Comparison of ENCODE assay signal across 8 cellular contexts in genomic region chr10:28533571-28534304, GRCh38. TPM values are rescaled to one million over a fixed set of nuclear protein-coding genes. Genes with fewer than 3 reads are reported as not detected.
A peak's percentile ranks its signal among the peaks of the same experiment; 100 is the strongest.
DNase-seq lines count a peak whose midpoint lies in the region; ATAC-seq and TF ChIP-seq lines count a peak whose summit lies in the region.

No MANE protein-coding gene starts in this region.

- H3K4me1 Mint-ChIP-seq in MCF 10A (ENCODE audit: insufficient read depth, unreplicated experiment), result peaks cover 41% of the 10 kb centered on the region

- no peaks in the 10 kb centered on the region for H3K9me3 Mint-ChIP-seq in MCF 10A (ENCODE audit: unreplicated experiment)

- H3K36me3 Mint-ChIP-seq in MCF 10A (ENCODE audit: insufficient read depth, unreplicated experiment), result peaks cover 56% of the 10 kb centered on the region

- peak overlapping the region; percentile 97 for H3K27ac ChIP-seq in HUES6 (ENCODE audit: low read depth, low read length)
- peak overlapping the region; percentile 99 for H3K27ac ChIP-seq in VCaP
- H3K27ac ChIP-seq in iPS-20b (ENCODE audit: low read length), result peak overlapping the region; percentile 45
- peak overlapping the region; percentile 87 to 100 (median 99) for H3K27ac ChIP-seq in skin epidermis

- H3K27me3 ChIP-seq in HUES6 (ENCODE audit: control insufficient read depth, insufficient read depth, low read length), result no peaks in the 10 kb centered on the region
- no peaks in the 10 kb centered on the region for H3K27me3 ChIP-seq in iPS-20b (ENCODE audit: insufficient read depth, low read length)

- H3K4me3 Mint-ChIP-seq in MCF 10A (ENCODE audit: unreplicated experiment), result peak overlapping the region; percentile 97

- ATAC-seq in GM19372 (IDR thresholded peaks at IDR 0.05; ENCODE audit: low read depth, unreplicated experiment), result peak; percentile 9

- H3K36me3 ChIP-seq in HUES6 (ENCODE audit: control insufficient read depth, insufficient read depth, low read length) (peaks cover 49% of the 10 kb centered on the region), iPS-20b (ENCODE audit: insufficient read depth, low read depth, low read length) (peaks cover 47% of the 10 kb centered on the region)

- no peaks in the 10 kb centered on the region for H3K27me3 Mint-ChIP-seq in MCF 10A (ENCODE audit: insufficient read depth, unreplicated experiment)

- POLR2A ChIA-PET in MCF 10A (lab: Yijun Ruan, JAX), result interaction anchor here (0.6 to 2.1 kb wide), 5 partner anchors 11 to 60 kb away, joined by 3 to 8 read pairs (median 4); no protein-coding TSS in a partner anchor

- peak; percentile 4 for DNase-seq in AG09319 (ENCODE audit: extremely low read depth, low read depth)
- DNase-seq in MCF 10A (ENCODE audit: unreplicated experiment), result peak; percentile 51
- no peak for DNase-seq in foreskin melanocyte

- H3K4me3 ChIP-seq in HUES6 (ENCODE audit: low read depth, low read length), result peak overlapping the region; percentile 98
- H3K4me3 ChIP-seq in iPS-20b (ENCODE audit: low read length), result peak overlapping the region; percentile 99
- H3K4me3 ChIP-seq in skin epidermis, result peak overlapping the region; percentile 86 to 98 (median 90)

- no TSS peak for BruUV-seq in MCF 10A (replicated peaks; lab: Mats Ljungman, UMichigan)

- TF ChIP-seq CTCF in AG09319 (IDR thresholded peaks at IDR 0.05; ENCODE audit: low read depth, low read length) (no peak), VCaP (conservative IDR thresholded peaks at IDR 0.05) (no peak), MCF 10A (IDR thresholded peaks at IDR 0.05; ENCODE audit: unreplicated experiment) (no peak)

- peaks cover 9% of the 10 kb centered on the region for H3K4me1 ChIP-seq in HUES6 (ENCODE audit: control insufficient read depth, insufficient read depth, low read length)
- peaks cover 12% of the 10 kb centered on the region; the same call in 1 of the 2 replicates for H3K4me1 ChIP-seq in iPS-20b (ENCODE audit: insufficient read depth, low read length)

- H3K27ac Mint-ChIP-seq in MCF 10A (ENCODE audit: low read depth, unreplicated experiment), result peak overlapping the region; percentile 99

- H3K9ac ChIP-seq in HUES6 (ENCODE audit: low read length), result peak overlapping the region; percentile 99
- peak overlapping the region; percentile 96 for H3K9ac ChIP-seq in iPS-20b (ENCODE audit: low read depth, low read length)

- CTCF ChIA-PET in MCF 10A (lab: Yijun Ruan, JAX), result interaction anchor here (0.6 to 0.7 kb wide), 2 partner anchors 59 to 1017 kb away, joined by 3 to 4 read pairs; no protein-coding TSS in a partner anchor

- intact Hi-C loops in MCF 10A (cut with micrococcal nuclease), result loop anchor here (1.0 kb wide), 1 partner anchor 101 kb away; no protein-coding TSS in a partner anchor

- H3K9me3 ChIP-seq in HUES6 (ENCODE audit: control insufficient read depth, insufficient read depth, low read depth, low read length) (no peaks in the 10 kb centered on the region), iPS-20b (ENCODE audit: insufficient read depth, low read depth, low read length) (no peaks in the 10 kb centered on the region)

RNA-seq across cellular contexts. Expression of gene WAC, which starts 0.8 kb away (rescaled TPM):
- total RNA-seq in MCF 10A (2022), result 151 and 155 TPM in 2 replicates

Comparison
In these comparisons a context has a peak if more than half of its experiments do, and no peak if none do; other contexts are left out.
1. H3K27ac ChIP-seq: peak in every context shown above with its lines; median percentile 99 in VCaP; 99 in skin epidermis; 97 in HUES6; 45 in iPS-20b.